In the genomic region with DNA sequence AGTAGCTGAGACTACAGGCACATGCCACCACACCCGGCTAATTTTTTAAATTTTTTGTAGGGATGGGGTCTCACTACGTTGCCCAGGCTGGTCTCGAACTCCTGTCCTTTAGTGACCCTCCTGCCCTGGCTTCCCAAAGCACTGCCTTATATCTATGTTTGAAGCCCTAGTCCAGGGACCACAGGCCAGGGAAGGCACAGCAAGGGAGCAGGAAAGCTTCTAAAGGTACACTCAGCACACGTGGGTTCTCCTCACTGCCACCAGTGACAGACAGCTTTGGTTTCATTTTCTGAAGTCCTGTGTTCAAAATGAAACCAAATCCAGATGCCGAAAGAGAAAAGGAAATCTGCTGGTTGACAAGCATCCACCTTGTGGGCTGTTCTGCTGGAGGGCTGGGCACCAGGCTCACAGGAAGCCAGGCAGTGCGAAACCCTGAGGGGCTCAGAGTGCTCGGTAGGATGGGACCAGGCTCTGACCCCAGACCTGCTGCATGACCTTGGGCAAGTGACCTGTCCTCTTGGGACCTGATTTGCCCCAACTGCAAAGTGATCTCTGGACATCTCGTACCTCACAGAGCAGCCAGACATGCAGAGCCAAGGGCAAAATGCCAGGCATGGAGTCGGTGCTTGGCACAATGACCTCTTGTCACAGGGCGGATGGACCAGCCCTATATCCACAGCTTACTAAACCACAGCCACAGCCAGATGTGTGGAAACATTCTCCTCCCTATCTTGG, we compare ENCODE assay signal across 1 cellular context.
TF ChIP-seq lines count a peak whose summit lies in the region.

No MANE protein-coding gene starts in this region.

TF ChIP-seq in IMR-90, 13 proteins besides CTCF, POLR2A, EP300 and RAD21:
- TF ChIP-seq CHD1 (IDR thresholded peaks at IDR 0.05; ENCODE audit: low read depth, low read length) (no peak), MXI1 (IDR thresholded peaks at IDR 0.05; ENCODE audit: borderline replicate concordance, low read depth, low read length) (no peak), FOS (IDR thresholded peaks at IDR 0.05; ENCODE audit: low read depth, low read length) (no peak), SMC3 (IDR thresholded peaks at IDR 0.05; ENCODE audit: low read depth, low read length) (no peak), RFX5 (IDR thresholded peaks at IDR 0.05; ENCODE audit: low read depth, low read length) (no peak), CEBPB (IDR thresholded peaks at IDR 0.05; ENCODE audit: low read depth, low read length) (no peak), NFE2L2 (IDR thresholded peaks at IDR 0.05; ENCODE audit: low read depth, low read length) (no peak), BHLHE40 (IDR thresholded peaks at IDR 0.05; ENCODE audit: low read depth, low read length) (no peak), MAFK (IDR thresholded peaks at IDR 0.05; ENCODE audit: low read depth, low read length) (no peak), RCOR1 (IDR thresholded peaks at IDR 0.05; ENCODE audit: insufficient replicate concordance, low read length) (no peak), MAZ (IDR thresholded peaks at IDR 0.05; ENCODE audit: borderline replicate concordance, low read depth, low read length) (no peak)
- TF ChIP-seq, protein P1, sequence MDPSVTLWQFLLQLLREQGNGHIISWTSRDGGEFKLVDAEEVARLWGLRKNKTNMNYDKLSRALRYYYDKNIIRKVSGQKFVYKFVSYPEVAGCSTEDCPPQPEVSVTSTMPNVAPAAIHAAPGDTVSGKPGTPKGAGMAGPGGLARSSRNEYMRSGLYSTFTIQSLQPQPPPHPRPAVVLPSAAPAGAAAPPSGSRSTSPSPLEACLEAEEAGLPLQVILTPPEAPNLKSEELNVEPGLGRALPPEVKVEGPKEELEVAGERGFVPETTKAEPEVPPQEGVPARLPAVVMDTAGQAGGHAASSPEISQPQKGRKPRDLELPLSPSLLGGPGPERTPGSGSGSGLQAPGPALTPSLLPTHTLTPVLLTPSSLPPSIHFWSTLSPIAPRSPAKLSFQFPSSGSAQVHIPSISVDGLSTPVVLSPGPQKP (IDR thresholded peaks at IDR 0.05; ENCODE audit: borderline replicate concordance, low read depth, low read length) = no peak
- TF ChIP-seq, protein P2, sequence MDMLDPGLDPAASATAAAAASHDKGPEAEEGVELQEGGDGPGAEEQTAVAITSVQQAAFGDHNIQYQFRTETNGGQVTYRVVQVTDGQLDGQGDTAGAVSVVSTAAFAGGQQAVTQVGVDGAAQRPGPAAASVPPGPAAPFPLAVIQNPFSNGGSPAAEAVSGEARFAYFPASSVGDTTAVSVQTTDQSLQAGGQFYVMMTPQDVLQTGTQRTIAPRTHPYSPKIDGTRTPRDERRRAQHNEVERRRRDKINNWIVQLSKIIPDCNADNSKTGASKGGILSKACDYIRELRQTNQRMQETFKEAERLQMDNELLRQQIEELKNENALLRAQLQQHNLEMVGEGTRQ (IDR thresholded peaks at IDR 0.05; ENCODE audit: low read depth, low read length) = no peak
TF ChIP-seq in IMR-90: peak in this region for 0.
